ENCODE assay signal across 5 cellular contexts in genomic region chr3:88610820-88611219, GRCh38.
"Had no signal": no experiment of that assay in that cellular context is flagged by ENCODE, and none has a peak within 500 bp of the region (broad histone marks: within the 10 kb centered on the region; RNA-seq: fewer than 3 reads in every experiment).

No MANE protein-coding gene starts in this region.

- H3K4me3 ChIP-seq: GM23338 had no signal

- H3K4me2 ChIP-seq: GM23338 had no signal

- H3K27ac ChIP-seq: HL-60 had no signal

- ATAC-seq: GM23338, HepG2 had no signal

- DNase-seq: H9, HCEC 1CT had no signal
